Comparison of ENCODE assay signal across 13 cellular contexts in the genomic region with DNA sequence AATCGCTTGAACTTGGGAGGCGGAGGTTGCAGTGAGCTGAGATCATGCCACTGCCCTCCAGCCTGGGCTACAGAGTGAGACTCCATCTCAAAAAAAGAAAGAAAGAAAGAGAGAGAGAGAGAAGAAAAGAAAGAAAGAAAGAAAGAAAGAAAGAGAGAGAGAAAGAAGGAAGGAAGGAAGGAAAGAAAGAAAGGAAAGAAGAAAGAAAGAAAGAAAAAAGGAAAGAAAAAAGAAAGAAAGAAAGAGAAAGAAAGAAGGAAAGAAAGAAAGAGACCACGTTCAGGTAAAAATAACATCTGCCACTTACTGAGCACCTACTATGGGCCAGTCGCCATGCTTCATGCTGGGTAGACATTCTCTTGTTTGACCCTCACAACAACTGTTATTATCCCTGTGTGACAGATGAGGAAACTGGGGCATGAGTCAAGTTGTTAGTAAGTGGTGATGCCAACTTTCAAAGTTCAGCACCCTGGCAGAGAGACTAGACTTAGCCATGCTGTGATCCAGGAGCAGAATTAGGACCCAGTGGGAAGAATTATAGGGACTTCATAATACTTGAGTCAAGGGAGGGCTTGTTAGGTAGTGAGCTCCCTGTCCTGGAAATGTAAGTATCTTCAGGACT. TPM values are rescaled to one million over a fixed set of nuclear protein-coding genes. Genes with fewer than 3 reads are reported as not detected.
"Had no signal": no experiment of that assay in that cellular context is flagged by ENCODE, and none has a peak within 500 bp of the region (broad histone marks: within the 10 kb centered on the region; RNA-seq: fewer than 3 reads in every experiment).

No MANE protein-coding gene starts in this region.

RNA-seq across cellular contexts. Expression of a gene that starts 14.4 kb away (rescaled TPM):
- total RNA-seq: activated CD4-positive, alpha-beta memory T cell treated with anti-CD3 and anti-CD28 coated beads, Interleukin-2, amount 10 ng/mL, durations not matched to agents 7 days and 5 days; activated CD4-positive, alpha-beta T cell treated with anti-CD3 and anti-CD28 coated beads, Interleukin-2, amount 10 ng/mL, durations not matched to agents 7 days and 5 days; activated T-helper 17 cell treated with anti-CD3 and anti-CD28 coated beads, Interleukin-2, amount 50 U/mL, for 72 hours; natural killer cell; T-helper 17 cell had no signal

RNA-seq across cellular contexts. Expression of a gene that starts 19.0 kb away (rescaled TPM):
- total RNA-seq: activated CD4-positive, alpha-beta memory T cell treated with anti-CD3 and anti-CD28 coated beads, Interleukin-2, amount 10 ng/mL, durations not matched to agents 7 days and 5 days; activated CD4-positive, alpha-beta T cell treated with anti-CD3 and anti-CD28 coated beads, Interleukin-2, amount 10 ng/mL, durations not matched to agents 7 days and 5 days; activated T-helper 17 cell treated with anti-CD3 and anti-CD28 coated beads, Interleukin-2, amount 50 U/mL, for 72 hours; endothelial cell of umbilical vein; esophagus mucosa; kidney; left colon; natural killer cell; occipital lobe; pulmonary artery endothelial cell; right atrium auricular region; subcutaneous adipose tissue; T-helper 17 cell had no signal
